16 cellular contexts compared by ENCODE assay signal in the genomic region with DNA sequence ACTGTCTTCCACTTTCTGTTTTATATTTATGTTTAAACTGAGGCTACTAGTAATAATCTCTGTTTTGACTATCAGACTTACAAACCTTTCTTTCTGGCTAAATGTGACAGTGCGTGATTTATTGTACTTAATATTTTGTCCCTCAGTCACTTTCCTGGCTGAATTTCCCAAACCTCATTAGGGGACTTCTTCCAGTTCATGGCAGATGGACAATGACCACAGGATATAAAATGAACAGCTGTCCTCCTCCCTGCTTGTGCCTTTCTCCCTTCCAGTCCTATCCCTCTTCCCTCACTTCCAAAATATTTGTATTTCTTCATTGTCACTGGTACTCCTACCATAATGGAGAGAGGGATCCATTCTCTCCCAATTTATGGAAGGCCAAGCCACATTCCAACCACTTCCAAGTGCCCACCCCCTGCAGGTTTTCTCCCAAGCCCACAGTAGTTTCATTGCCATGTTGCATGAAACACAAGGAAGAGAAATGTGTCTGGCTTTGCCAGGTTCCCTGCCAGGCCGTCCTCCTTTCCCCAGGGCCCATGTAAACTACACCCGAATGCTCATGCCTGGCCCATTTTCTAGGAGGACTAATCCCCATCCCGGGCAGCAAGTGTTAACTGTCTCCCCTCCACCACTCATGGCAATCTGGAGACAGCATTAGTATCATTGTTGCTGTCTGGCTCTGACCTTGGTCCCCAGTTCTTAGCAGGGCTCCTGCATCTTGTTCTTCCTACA.
DNase-seq lines count a peak whose midpoint lies in the region; ATAC-seq and TF ChIP-seq lines count a peak whose summit lies in the region.
"Had no signal": no experiment of that assay in that cellular context is flagged by ENCODE, and none has a peak within 500 bp of the region (broad histone marks: within the 10 kb centered on the region; RNA-seq: fewer than 3 reads in every experiment).

No MANE protein-coding gene starts in this region.

- no peak overlapping the region for H3K4me3 Mint-ChIP-seq in endodermal cell
- H3K4me3 Mint-ChIP-seq in activated CD8-positive, alpha-beta T cell treated with anti-CD3 and anti-CD28 coated beads for 36 hours = no peak overlapping the region
- H3K4me3 Mint-ChIP-seq: CD8-positive, alpha-beta memory T cell had no signal

- 95 to 100% methylated on average over 2 to 4 of the region's 4 CpGs for WGBS in endodermal cell (ENCODE audit: insufficient coverage in 1 of 2, insufficient read length in 1 of 2), 2 experiments

- no peaks in the 10 kb centered on the region for H3K27me3 Mint-ChIP-seq in endodermal cell (ENCODE audit: insufficient read depth)
- peaks cover under 1% of the 10 kb centered on the region for H3K27me3 Mint-ChIP-seq in activated CD8-positive, alpha-beta T cell treated with anti-CD3 and anti-CD28 coated beads for 36 hours

- DNase-seq in Right ventricle myocardium inferior (ENCODE audit: missing footprints) = peak; percentile 25
- no peak for DNase-seq in right atrium auricular region (ENCODE audit: low spot score)
- peak; percentile 38 to 82 for DNase-seq in NCI-H446 (lab: John Stamatoyannopoulos, UW)
- DNase-seq in endodermal cell = no peak
- DNase-seq in activated CD8-positive, alpha-beta T cell treated with anti-CD3 and anti-CD28 coated beads for 36 hours = no peak
- no peak for DNase-seq in activated CD4-positive, alpha-beta T cell treated with anti-CD3 and anti-CD28 coated beads for 48 hours
- no peak for DNase-seq in iPS-NIHi11 (ENCODE audit: low spot score)
- DNase-seq: CD8-positive, alpha-beta memory T cell; GOT3; Karpas-422; NCI-H1105 treated with DMSO at 0.1 percent for 48 hours; NCI-H1694 treated with DMSO at 0.1 percent for 48 hours; NCI-H774 had no signal

- ATAC-seq in Right ventricle myocardium inferior (no peak), HG03095 (IDR thresholded peaks at IDR 0.05; ENCODE audit: unreplicated experiment) (no peak)
- no peak for ATAC-seq in activated CD8-positive, alpha-beta T cell treated with anti-CD3 and anti-CD28 coated beads for 36 hours

- no peak overlapping the region for H3K27ac ChIP-seq in right atrium auricular region
- H3K27ac ChIP-seq in endodermal cell (ENCODE audit: low read depth, low read length) = peak overlapping the region; percentile 51
- H3K27ac ChIP-seq: BLaER1 treated with 17β-estradiol and CSF1 and Interleukin-3, amounts not matched to agents 10 nM and 100 nM; SK-N-MC had no signal

- no peaks in the 10 kb centered on the region for H3K27me3 ChIP-seq in right atrium auricular region
- H3K27me3 ChIP-seq in endodermal cell (ENCODE audit: control insufficient read depth, insufficient read depth, low read length, poor library complexity, severe bottlenecking) = no peaks in the 10 kb centered on the region
- H3K27me3 ChIP-seq: BLaER1 treated with 17β-estradiol and CSF1 and Interleukin-3, amounts not matched to agents 10 nM and 100 nM had no signal

- intact Hi-C loops in Right ventricle myocardium inferior (cut with DNase I) = no loop called here
- intact Hi-C loops in activated CD8-positive, alpha-beta T cell treated with anti-CD3 and anti-CD28 coated beads for 36 hours (cut with micrococcal nuclease) = no loop called here

- H3K9me3 ChIP-seq in right atrium auricular region = no peaks in the 10 kb centered on the region
- H3K9me3 ChIP-seq in endodermal cell (ENCODE audit: control insufficient read depth, low read length) = no peaks in the 10 kb centered on the region
- H3K9me3 ChIP-seq: BLaER1 treated with 17β-estradiol and CSF1 and Interleukin-3, amounts not matched to agents 10 nM and 100 nM had no signal

- H3K36me3 Mint-ChIP-seq in endodermal cell (ENCODE audit: low read depth) = no peaks in the 10 kb centered on the region
- H3K36me3 Mint-ChIP-seq in activated CD8-positive, alpha-beta T cell treated with anti-CD3 and anti-CD28 coated beads for 36 hours (ENCODE audit: low read depth) = no peaks in the 10 kb centered on the region
- H3K36me3 Mint-ChIP-seq: CD8-positive, alpha-beta memory T cell had no signal

- H3K9me3 Mint-ChIP-seq in endodermal cell = no peaks in the 10 kb centered on the region
- H3K9me3 Mint-ChIP-seq in activated CD8-positive, alpha-beta T cell treated with anti-CD3 and anti-CD28 coated beads for 36 hours = no peaks in the 10 kb centered on the region

- TF ChIP-seq CTCF in right atrium auricular region (IDR thresholded peaks at IDR 0.05) = no peak
- no peak for TF ChIP-seq CTCF in endodermal cell (conservative IDR thresholded peaks at IDR 0.05)
- TF ChIP-seq CTCF in activated CD8-positive, alpha-beta T cell treated with anti-CD3 and anti-CD28 coated beads for 36 hours (IDR thresholded peaks at IDR 0.05) = no peak

- POLR2A ChIA-PET in activated CD8-positive, alpha-beta T cell treated with anti-CD3 and anti-CD28 coated beads for 36 hours (lab: Charles Lee) = no interaction called here

- no peak overlapping the region for H3K27ac Mint-ChIP-seq in endodermal cell
- no peak overlapping the region for H3K27ac Mint-ChIP-seq in activated CD8-positive, alpha-beta T cell treated with anti-CD3 and anti-CD28 coated beads for 36 hours
- H3K27ac Mint-ChIP-seq: CD8-positive, alpha-beta memory T cell had no signal

- H3K4me1 ChIP-seq in right atrium auricular region (no peaks in the 10 kb centered on the region), endodermal cell (ENCODE audit: control insufficient read depth, insufficient read depth, low read length) (no peaks in the 10 kb centered on the region)
- H3K4me1 ChIP-seq: BLaER1 treated with 17β-estradiol and CSF1 and Interleukin-3, amounts not matched to agents 10 nM and 100 nM had no signal

- H3K36me3 ChIP-seq in right atrium auricular region (no peaks in the 10 kb centered on the region), endodermal cell (ENCODE audit: control insufficient read depth, insufficient read depth, low read length) (no peaks in the 10 kb centered on the region)
- H3K36me3 ChIP-seq: BLaER1 treated with 17β-estradiol and CSF1 and Interleukin-3, amounts not matched to agents 10 nM and 100 nM had no signal

- H3K4me3 ChIP-seq in right atrium auricular region = no peak overlapping the region
- no peak overlapping the region for H3K4me3 ChIP-seq in endodermal cell (ENCODE audit: low read length)
- H3K4me3 ChIP-seq: BLaER1 treated with 17β-estradiol and CSF1 and Interleukin-3, amounts not matched to agents 10 nM and 100 nM; SK-N-MC had no signal

- no peaks in the 10 kb centered on the region for H3K4me1 Mint-ChIP-seq in endodermal cell
- no peaks in the 10 kb centered on the region for H3K4me1 Mint-ChIP-seq in activated CD8-positive, alpha-beta T cell treated with anti-CD3 and anti-CD28 coated beads for 36 hours (ENCODE audit: low read depth)
- H3K4me1 Mint-ChIP-seq: CD8-positive, alpha-beta memory T cell had no signal

- H3K9ac ChIP-seq in endodermal cell (ENCODE audit: extremely low read depth, low read length, poor library complexity, severe bottlenecking) = no peak overlapping the region
- H3K9ac ChIP-seq: BLaER1 treated with 17β-estradiol and CSF1 and Interleukin-3, amounts not matched to agents 10 nM and 100 nM had no signal

- CTCF ChIA-PET in activated CD8-positive, alpha-beta T cell treated with anti-CD3 and anti-CD28 coated beads for 36 hours (lab: Charles Lee) = no interaction called here

Comparison
In these comparisons a context has a peak if more than half of its experiments do, and no peak if none do; other contexts are left out.
1. DNase-seq: peak in Right ventricle myocardium inferior (single experiment) and NCI-H446 (2 of 2); none in right atrium auricular region (single experiment), endodermal cell (single experiment), activated CD8-positive, alpha-beta T cell treated with anti-CD3 and anti-CD28 coated beads for 36 hours (single experiment), activated CD4-positive, alpha-beta T cell treated with anti-CD3 and anti-CD28 coated beads for 48 hours (single experiment) and iPS-NIHi11 (single experiment).